ENCODE assay signal across 9 cellular contexts in the genomic region with DNA sequence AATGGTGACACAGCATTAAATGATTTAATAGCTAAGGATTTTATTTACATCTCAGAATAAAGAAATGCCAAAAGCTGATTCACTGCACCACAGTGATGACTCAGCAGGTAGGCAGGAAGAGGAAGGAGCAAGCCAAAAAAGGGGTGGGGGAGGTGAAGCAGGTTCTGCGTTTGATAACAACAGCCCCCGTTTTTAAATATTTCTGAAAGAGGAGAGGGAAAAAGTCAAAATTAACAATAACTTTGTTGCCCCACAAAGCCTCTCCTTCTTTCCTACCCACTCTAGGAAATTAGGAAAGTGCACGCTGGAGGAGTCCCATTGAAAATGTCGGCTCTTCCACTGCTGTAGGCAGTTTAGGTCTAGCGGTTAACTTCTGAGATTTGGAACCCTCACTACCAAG. TPM values are rescaled to one million over a fixed set of nuclear protein-coding genes. Genes with fewer than 3 reads are reported as not detected.
DNase-seq lines count a peak whose midpoint lies in the region; ATAC-seq and TF ChIP-seq lines count a peak whose summit lies in the region.
"Had no signal": no experiment of that assay in that cellular context is flagged by ENCODE, and none has a peak within 500 bp of the region (broad histone marks: within the 10 kb centered on the region; RNA-seq: fewer than 3 reads in every experiment).

No MANE protein-coding gene starts in this region.

- TF ChIP-seq RAD21 in Ishikawa (IDR thresholded peaks at IDR 0.05; ENCODE audit: low read depth): no peak

- H3K9me3 ChIP-seq in adipocyte (ENCODE audit: control insufficient read depth, low read length): no peaks in the 10 kb centered on the region
- H3K9me3 ChIP-seq: ovary had no signal

- no peak overlapping the region for H3K27ac Mint-ChIP-seq in activated T-helper 2 cell treated with anti-CD3 and anti-CD28 coated beads, Interferon-gamma antibody, Interleukin-2, Interleukin-4, amounts not matched to agents 10 μg/mL and 5 μg/mL and 100 μg/mL, durations not matched to agents 14 hours and 24 hours and 36 hours

- H3K4me3 Mint-ChIP-seq in activated T-helper 2 cell treated with anti-CD3 and anti-CD28 coated beads, Interferon-gamma antibody, Interleukin-2, Interleukin-4, amounts not matched to agents 10 μg/mL and 5 μg/mL and 100 μg/mL, durations not matched to agents 14 hours and 24 hours and 36 hours (ENCODE audit: low read depth): no peak overlapping the region

- in situ Hi-C loops in Caki2 (cut with HindIII; ENCODE audit: low pct_unique_long_range_greater_than_20kb, low sequenced_read_pairs): no loop called here

- TF ChIP-seq EP300 in Ishikawa (IDR thresholded peaks at IDR 0.05; ENCODE audit: borderline replicate concordance): no peak

- no peaks in the 10 kb centered on the region for H3K36me3 ChIP-seq in adipocyte (ENCODE audit: control insufficient read depth, insufficient read depth, low read length, severe bottlenecking)
- H3K36me3 ChIP-seq: ovary had no signal

- ATAC-seq in HG03432 (IDR thresholded peaks at IDR 0.05; ENCODE audit: unreplicated experiment) (no peak), HG02885 (IDR thresholded peaks at IDR 0.05; ENCODE audit: poor library complexity, unreplicated experiment) (no peak)

- no peaks in the 10 kb centered on the region for H3K27me3 ChIP-seq in adipocyte (replicated peaks; ENCODE audit: control insufficient read depth, insufficient read depth, low read length)
- H3K27me3 ChIP-seq: ovary had no signal

- H3K9me3 Mint-ChIP-seq in activated T-helper 2 cell treated with anti-CD3 and anti-CD28 coated beads, Interferon-gamma antibody, Interleukin-2, Interleukin-4, amounts not matched to agents 10 μg/mL and 5 μg/mL and 100 μg/mL, durations not matched to agents 14 hours and 24 hours and 36 hours: no peaks in the 10 kb centered on the region

- intact Hi-C loops in activated T-helper 2 cell treated with anti-CD3 and anti-CD28 coated beads, Interferon-gamma antibody, Interleukin-2, Interleukin-4, amounts not matched to agents 10 μg/mL and 5 μg/mL and 100 μg/mL, durations not matched to agents 14 hours and 24 hours and 36 hours (cut with micrococcal nuclease): no loop called here

- peaks cover 5% of the 10 kb centered on the region for H3K27me3 Mint-ChIP-seq in activated T-helper 2 cell treated with anti-CD3 and anti-CD28 coated beads, Interferon-gamma antibody, Interleukin-2, Interleukin-4, amounts not matched to agents 10 μg/mL and 5 μg/mL and 100 μg/mL, durations not matched to agents 14 hours and 24 hours and 36 hours (ENCODE audit: low read depth)

- H3K4me1 Mint-ChIP-seq in activated T-helper 2 cell treated with anti-CD3 and anti-CD28 coated beads, Interferon-gamma antibody, Interleukin-2, Interleukin-4, amounts not matched to agents 10 μg/mL and 5 μg/mL and 100 μg/mL, durations not matched to agents 14 hours and 24 hours and 36 hours (ENCODE audit: low read depth): peaks cover 1% of the 10 kb centered on the region

- H3K9ac ChIP-seq in adipocyte (ENCODE audit: low read length): no peak overlapping the region

- DNase-seq in Caki2 (ENCODE audit: low read depth) (peak; percentile 54), adipocyte (ENCODE audit: low read depth) (peak; percentile 65), kidney glomerular epithelial cell (lab: John Stamatoyannopoulos, UW) (peak; percentile 70), putamen (ENCODE audit: low spot score) (no peak)
- DNase-seq in activated T-helper 2 cell treated with anti-CD3 and anti-CD28 coated beads, Interferon-gamma antibody, Interleukin-2, Interleukin-4, amounts not matched to agents 10 μg/mL and 5 μg/mL and 100 μg/mL, durations not matched to agents 14 hours and 24 hours and 36 hours (ENCODE audit: low spot score): no peak

- no peak overlapping the region for H3K4me3 ChIP-seq in adipocyte (ENCODE audit: low read length)
- H3K4me3 ChIP-seq: ovary had no signal

- H3K4me1 ChIP-seq in adipocyte (ENCODE audit: control insufficient read depth, insufficient read depth, low read length): peaks cover 31% of the 10 kb centered on the region

- H3K36me3 Mint-ChIP-seq in activated T-helper 2 cell treated with anti-CD3 and anti-CD28 coated beads, Interferon-gamma antibody, Interleukin-2, Interleukin-4, amounts not matched to agents 10 μg/mL and 5 μg/mL and 100 μg/mL, durations not matched to agents 14 hours and 24 hours and 36 hours (ENCODE audit: low read depth): no peaks in the 10 kb centered on the region

TF ChIP-seq in Ishikawa, 13 proteins besides CTCF, POLR2A, EP300 and RAD21:
- TF ChIP-seq TAF1 (IDR thresholded peaks at IDR 0.05; ENCODE audit: low read depth) (no peak), NFIC (IDR thresholded peaks at IDR 0.05) (peak; percentile 38)

RNA-seq across cellular contexts. Expression of a gene that starts 9.9 kb away (rescaled TPM):
- not detected in 2 replicates for total RNA-seq in Caki2 (2014; rRNA removed; shearing (Covaris generic); ENCODE audit: low replicate concordance)
- not detected in 2 replicates for total RNA-seq in activated T-helper 2 cell treated with anti-CD3 and anti-CD28 coated beads, Interferon-gamma antibody, Interleukin-2, Interleukin-4, amounts not matched to agents 10 μg/mL and 5 μg/mL and 100 μg/mL, durations not matched to agents 14 hours and 24 hours and 36 hours

Comparison
In these comparisons a context has a peak if more than half of its experiments do, and no peak if none do; other contexts are left out.
1. DNase-seq: peak in Caki2 (single experiment), adipocyte (single experiment) and kidney glomerular epithelial cell (single experiment); none in activated T-helper 2 cell treated with anti-CD3 and anti-CD28 coated beads, Interferon-gamma antibody, Interleukin-2, Interleukin-4, amounts not matched to agents 10 μg/mL and 5 μg/mL and 100 μg/mL, durations not matched to agents 14 hours and 24 hours and 36 hours (single experiment) and putamen (single experiment).